Comparison of ENCODE assay signal across 18 cellular contexts in the genomic region with DNA sequence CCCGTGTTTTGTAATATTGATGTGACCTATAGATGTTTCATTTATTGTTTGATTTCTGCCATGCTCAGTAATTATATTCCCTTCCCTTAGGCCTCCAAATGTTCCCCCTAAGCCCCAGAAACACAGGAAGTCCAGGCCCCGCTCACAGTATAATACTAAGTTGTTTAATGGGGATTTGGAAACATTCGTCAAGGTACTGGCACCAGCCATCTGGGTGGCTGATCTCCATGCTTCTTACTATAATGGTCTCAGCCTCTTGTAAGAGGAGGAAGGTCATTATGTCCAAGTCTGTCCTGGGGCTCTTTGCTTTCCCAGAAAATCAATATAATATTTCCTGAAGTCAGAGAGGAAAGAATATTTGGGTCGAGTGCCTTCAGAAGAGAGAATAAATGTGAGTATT.
A peak's percentile ranks its signal among the peaks of the same experiment; 100 is the strongest.
DNase-seq lines count a peak whose midpoint lies in the region; TF ChIP-seq lines count a peak whose summit lies in the region.
"Had no signal": no experiment of that assay in that cellular context is flagged by ENCODE, and none has a peak within 500 bp of the region (broad histone marks: within the 10 kb centered on the region; RNA-seq: fewer than 3 reads in every experiment).

No MANE protein-coding gene starts in this region.

- peaks cover 0 to 15% of the 10 kb centered on the region in 2 donors for H3K4me1 ChIP-seq in breast epithelium
- peaks cover 32% of the 10 kb centered on the region for H3K4me1 ChIP-seq in SJCRH30
- peaks cover 11% of the 10 kb centered on the region; the same call in 1 of the 2 replicates for H3K4me1 ChIP-seq in Caco-2

- in situ Hi-C loops in GM13977 (cut with MboI; ENCODE audit: low pct_unique_long_range_greater_than_20kb, low sequenced_read_pairs, unreplicated experiment), result no loop called here

- H3K9me3 ChIP-seq in breast epithelium, result no peaks in the 10 kb centered on the region
- no peaks in the 10 kb centered on the region for H3K9me3 ChIP-seq in SJCRH30 (replicated peaks)
- H3K9me3 ChIP-seq in Caco-2, result no peaks in the 10 kb centered on the region
- H3K9me3 ChIP-seq: BLaER1 treated with 17β-estradiol and CSF1 and Interleukin-3, amounts not matched to agents 10 nM and 100 nM had no signal

- no TSS peak for BruUV-seq in MCF 10A (replicated peaks; lab: Mats Ljungman, UMichigan)
- BruUV-seq in Caco-2 (replicated peaks; lab: Mats Ljungman, UMichigan), result no TSS peak

- intact Hi-C loops in MCF 10A (cut with micrococcal nuclease) (no loop called here), breast epithelium (cut with DNase I; ENCODE audit: low total_unique reads) (loop anchor here (2.0 to 10.0 kb wide), 2 partner anchors 26 to 246 kb away; a partner anchor contains a TSS), Caco-2 (cut with micrococcal nuclease; ENCODE audit: unreplicated experiment) (no loop called here)

- H3K27ac Mint-ChIP-seq in MCF 10A (ENCODE audit: low read depth, unreplicated experiment) (peak overlapping the region; percentile 12), endothelial cell (ENCODE audit: unreplicated experiment) (peak overlapping the region; percentile 30), Caco-2 (ENCODE audit: unreplicated experiment) (no peak overlapping the region)
- H3K27ac Mint-ChIP-seq: CD8-positive, alpha-beta memory T cell had no signal

- H3K27ac ChIP-seq in breast epithelium, result no peak overlapping the region
- H3K27ac ChIP-seq in SJCRH30, result peak overlapping the region; percentile 29
- H3K27ac ChIP-seq: BLaER1 treated with 17β-estradiol and CSF1 and Interleukin-3, amounts not matched to agents 10 nM and 100 nM; PC-9; RWPE1 had no signal

- CTCF ChIA-PET in MCF 10A (lab: Yijun Ruan, JAX) (interaction anchor here (0.6 to 1.4 kb wide), 3 partner anchors 17 to 247 kb away, joined by 3 to 5 read pairs (median 4); no protein-coding TSS in a partner anchor), Caco-2 (lab: Charles Lee) (no interaction called here)

- H3K27me3 ChIP-seq in breast epithelium (no peaks in the 10 kb centered on the region), SJCRH30 (no peaks in the 10 kb centered on the region), Caco-2 (replicated peaks; ENCODE audit: control insufficient read depth, insufficient read depth, low read length) (no peaks in the 10 kb centered on the region)

- H3K27me3 Mint-ChIP-seq in MCF 10A (ENCODE audit: insufficient read depth, unreplicated experiment) (no peaks in the 10 kb centered on the region), endothelial cell (ENCODE audit: unreplicated experiment) (peaks cover 1% of the 10 kb centered on the region), Caco-2 (ENCODE audit: insufficient read depth, unreplicated experiment) (no peaks in the 10 kb centered on the region)

- DNase-seq in MCF 10A (ENCODE audit: unreplicated experiment) (no peak), breast epithelium (ENCODE audit: low spot score in 2 of 2) (no peak), SJCRH30 (peak in 1 of 2 experiments; percentile 37), endothelial cell (ENCODE audit: low spot score) (no peak), NCI-H1436 (lab: John Stamatoyannopoulos, UW) (no peak), globus pallidus (ENCODE audit: low spot score) (no peak), GM13977 (ENCODE audit: low spot score) (no peak), Caco-2 (no peak)
- DNase-seq: CD8-positive, alpha-beta memory T cell; DMS79; KG1; MV-4-11; NCI-H2029 treated with DMSO at 0.1 percent for 48 hours; NCI-H510A; PC-9; SIG-M5 had no signal

- H3K4me3 ChIP-seq in breast epithelium, result no peak overlapping the region
- H3K4me3 ChIP-seq in SJCRH30, result no peak overlapping the region
- H3K4me3 ChIP-seq in Caco-2 (ENCODE audit: low read depth, low read length), result no peak overlapping the region
- H3K4me3 ChIP-seq: BLaER1 treated with 17β-estradiol and CSF1 and Interleukin-3, amounts not matched to agents 10 nM and 100 nM; PC-9 had no signal

- POLR2A ChIA-PET in MCF 10A (lab: Yijun Ruan, JAX) (interaction anchor here (0.5 to 1.7 kb wide), 3 partner anchors 52 to 246 kb away, joined by 3 to 9 read pairs (median 3); a partner anchor contains a TSS), Caco-2 (lab: Charles Lee) (no interaction called here)

- H3K4me1 Mint-ChIP-seq in MCF 10A (ENCODE audit: insufficient read depth, unreplicated experiment), result peaks cover 19% of the 10 kb centered on the region
- H3K4me1 Mint-ChIP-seq in endothelial cell (ENCODE audit: unreplicated experiment), result peaks cover 11% of the 10 kb centered on the region
- H3K4me1 Mint-ChIP-seq in Caco-2 (ENCODE audit: low read depth, unreplicated experiment), result no peaks in the 10 kb centered on the region
- H3K4me1 Mint-ChIP-seq: CD8-positive, alpha-beta memory T cell had no signal

- H3K36me3 ChIP-seq in breast epithelium, result no peaks in the 10 kb centered on the region
- 0 out of 2 replicates have a peak, but pooled peaks cover 2% of the 10 kb centered on the region for H3K36me3 ChIP-seq in SJCRH30
- peaks cover 1% of the 10 kb centered on the region; the same call in 1 of the 2 replicates for H3K36me3 ChIP-seq in Caco-2 (ENCODE audit: control insufficient read depth, insufficient read depth, low read length)
- H3K36me3 ChIP-seq: BLaER1 treated with 17β-estradiol and CSF1 and Interleukin-3, amounts not matched to agents 10 nM and 100 nM had no signal

- no peak for TF ChIP-seq POLR2A in breast epithelium (IDR thresholded peaks at IDR 0.05)

- TF ChIP-seq CTCF in MCF 10A (IDR thresholded peaks at IDR 0.05; ENCODE audit: unreplicated experiment) (no peak), breast epithelium (IDR thresholded peaks at IDR 0.05) (no peak), endothelial cell (IDR thresholded peaks at IDR 0.05; ENCODE audit: unreplicated experiment) (no peak), GM13977 (IDR thresholded peaks at IDR 0.05; ENCODE audit: extremely low read depth, insufficient read depth, missing control alignments) (no peak), Caco-2 (IDR thresholded peaks at IDR 0.05; ENCODE audit: insufficient read depth in 1 of 2, low read depth in 1 of 2, low read length in 1 of 2, severe bottlenecking in 1 of 2, unreplicated experiment in 1 of 2) (no peak)

- H3K36me3 Mint-ChIP-seq in MCF 10A (ENCODE audit: insufficient read depth, unreplicated experiment), result peaks cover 39% of the 10 kb centered on the region
- peaks cover 9% of the 10 kb centered on the region for H3K36me3 Mint-ChIP-seq in endothelial cell (ENCODE audit: low read depth, unreplicated experiment)
- H3K36me3 Mint-ChIP-seq in Caco-2 (ENCODE audit: insufficient read depth, unreplicated experiment), result peaks cover 8% of the 10 kb centered on the region
- H3K36me3 Mint-ChIP-seq: CD8-positive, alpha-beta memory T cell had no signal

- H3K9me3 Mint-ChIP-seq in MCF 10A (ENCODE audit: unreplicated experiment) (no peaks in the 10 kb centered on the region), endothelial cell (ENCODE audit: unreplicated experiment) (no peaks in the 10 kb centered on the region), Caco-2 (ENCODE audit: unreplicated experiment) (no peaks in the 10 kb centered on the region)
- H3K9me3 Mint-ChIP-seq: CD8-positive, alpha-beta memory T cell had no signal

- H3K4me3 Mint-ChIP-seq in MCF 10A (ENCODE audit: unreplicated experiment) (no peak overlapping the region), endothelial cell (ENCODE audit: unreplicated experiment) (no peak overlapping the region), Caco-2 (ENCODE audit: unreplicated experiment) (no peak overlapping the region)
- H3K4me3 Mint-ChIP-seq: CD8-positive, alpha-beta memory T cell had no signal
